ENCODE assay signal across 23 cellular contexts in genomic region chr1:54724771-54725170, GRCh38. TPM values are rescaled to one million over a fixed set of nuclear protein-coding genes. Genes with fewer than 3 reads are reported as not detected.
DNase-seq lines count a peak whose midpoint lies in the region; ATAC-seq and TF ChIP-seq lines count a peak whose summit lies in the region.
"Had no signal": no experiment of that assay in that cellular context is flagged by ENCODE, and none has a peak within 500 bp of the region (broad histone marks: within the 10 kb centered on the region; RNA-seq: fewer than 3 reads in every experiment).

No MANE protein-coding gene starts in this region.

- H3K9me3 ChIP-seq in WERI-Rb-1 (ENCODE audit: severe bottlenecking) = no peaks in the 10 kb centered on the region
- H3K9me3 ChIP-seq in lower lobe of right lung = no peaks in the 10 kb centered on the region
- H3K9me3 ChIP-seq: BE2C, BLaER1 had no signal

- H3K9me3 Mint-ChIP-seq in endothelial cell (ENCODE audit: unreplicated experiment) = no peaks in the 10 kb centered on the region
- peaks cover 15% of the 10 kb centered on the region for H3K9me3 Mint-ChIP-seq in osteocyte (ENCODE audit: unreplicated experiment)
- H3K9me3 Mint-ChIP-seq: CD4-positive, alpha-beta memory T cell had no signal

- intact Hi-C loops in lower lobe of right lung (cut with DNase I) = no loop called here

- DNase-seq in WERI-Rb-1 (no peak), endothelial cell (ENCODE audit: low spot score) (no peak), osteocyte (ENCODE audit: extremely low spot score, unreplicated experiment) (peak; percentile 42), G401 (ENCODE audit: low spot score) (no peak), lower lobe of right lung (no peak)
- DNase-seq: 8988T; BE2C; C1 segment of cervical spinal cord; CD4-positive, alpha-beta memory T cell; CD4-positive, CD25-positive, alpha-beta regulatory T cell; CD8-positive, alpha-beta memory T cell; COR-L47; DMS 273 treated with DMSO at 0.1 percent for 48 hours; DMS153; DMS53; DMS79; DND-41; EL; GF-D8 had no signal

- H3K36me3 Mint-ChIP-seq in endothelial cell (ENCODE audit: low read depth, unreplicated experiment) (peaks cover 36% of the 10 kb centered on the region), osteocyte (ENCODE audit: unreplicated experiment) (peaks cover 65% of the 10 kb centered on the region)

- in situ Hi-C loops in G401 (cut with HindIII; ENCODE audit: low sequenced_read_pairs) = no loop called here

- no peaks in the 10 kb centered on the region for H3K4me1 ChIP-seq in lower lobe of right lung
- H3K4me1 ChIP-seq: BE2C, BLaER1 had no signal

- H3K4me3 ChIP-seq in WERI-Rb-1 (ENCODE audit: low read depth, low read length) = no peak overlapping the region
- H3K4me3 ChIP-seq in lower lobe of right lung = no peak overlapping the region
- H3K4me3 ChIP-seq: BLaER1 had no signal

- H3K27me3 ChIP-seq in WERI-Rb-1 (ENCODE audit: insufficient read depth, low read depth, severe bottlenecking) (no peaks in the 10 kb centered on the region), lower lobe of right lung (ENCODE audit: low read depth) (no peaks in the 10 kb centered on the region)
- H3K27me3 ChIP-seq: BE2C, BLaER1 had no signal

- H3K27ac ChIP-seq in WERI-Rb-1 (no peak overlapping the region), lower lobe of right lung (no peak overlapping the region)
- H3K27ac ChIP-seq: BLaER1 had no signal

- H3K4me1 Mint-ChIP-seq in endothelial cell (ENCODE audit: unreplicated experiment) (no peaks in the 10 kb centered on the region), osteocyte (ENCODE audit: unreplicated experiment) (no peaks in the 10 kb centered on the region)
- H3K4me1 Mint-ChIP-seq: CD14-positive monocyte had no signal

- no peak for ATAC-seq in HG03139 (IDR thresholded peaks at IDR 0.05; ENCODE audit: unreplicated experiment)
- no peak for ATAC-seq in lower lobe of right lung
- ATAC-seq in GM21526 (IDR thresholded peaks at IDR 0.05; ENCODE audit: low FRiP score, unreplicated experiment) = no peak

- H3K36me3 ChIP-seq in WERI-Rb-1 = peaks cover 41% of the 10 kb centered on the region
- H3K36me3 ChIP-seq in lower lobe of right lung = peaks cover 96% of the 10 kb centered on the region

- H3K27ac Mint-ChIP-seq in endothelial cell (ENCODE audit: unreplicated experiment) = no peak overlapping the region
- H3K27ac Mint-ChIP-seq in osteocyte (ENCODE audit: unreplicated experiment) = no peak overlapping the region

- H3K27me3 Mint-ChIP-seq in endothelial cell (ENCODE audit: unreplicated experiment) = no peaks in the 10 kb centered on the region
- H3K27me3 Mint-ChIP-seq in osteocyte (ENCODE audit: unreplicated experiment) = no peaks in the 10 kb centered on the region
- H3K27me3 Mint-ChIP-seq: CD4-positive, alpha-beta memory T cell; CD4-positive, CD25-positive, alpha-beta regulatory T cell; CD8-positive, alpha-beta memory T cell had no signal

- TF ChIP-seq CTCF in WERI-Rb-1 (IDR thresholded peaks at IDR 0.05; ENCODE audit: low read depth, low read length) (0 out of 2 replicates have a peak, but pooled peaks have one; percentile 6), endothelial cell (IDR thresholded peaks at IDR 0.05; ENCODE audit: unreplicated experiment) (no peak), osteocyte (IDR thresholded peaks at IDR 0.05) (no peak), lower lobe of right lung (IDR thresholded peaks at IDR 0.05) (no peak)

- peak overlapping the region; percentile 7 for H3K4me3 Mint-ChIP-seq in endothelial cell (ENCODE audit: unreplicated experiment)
- H3K4me3 Mint-ChIP-seq in osteocyte (ENCODE audit: unreplicated experiment) = no peak overlapping the region
- H3K4me3 Mint-ChIP-seq: CD14-positive monocyte; CD4-positive, alpha-beta memory T cell; CD4-positive, CD25-positive, alpha-beta regulatory T cell; CD8-positive, alpha-beta memory T cell had no signal

RNA-seq across cellular contexts. Expression of gene TTC4, which starts 9.1 kb away (rescaled TPM):
- 16.4 TPM for total RNA-seq in endothelial cell (ENCODE audit: unreplicated experiment)
- total RNA-seq in osteocyte = 14.4 and 16.6 TPM in 2 replicates
- total RNA-seq in G401 (2014; rRNA removed; shearing (Covaris generic)) = 37.5 and 53.5 TPM in 2 replicates
- 13.5 TPM for total RNA-seq in lower lobe of right lung

RNA-seq across cellular contexts. Expression of gene PARS2, which starts 39.6 kb away (rescaled TPM):
- total RNA-seq in endothelial cell (ENCODE audit: unreplicated experiment) (6.5 TPM), osteocyte (4.4 and 5.5 TPM in 2 replicates), lower lobe of right lung (3.3 TPM)
- 10.0 and 17.2 TPM in 2 replicates for total RNA-seq in G401 (2014; rRNA removed; shearing (Covaris generic))
